8 cellular contexts compared by ENCODE assay signal in the genomic region with DNA sequence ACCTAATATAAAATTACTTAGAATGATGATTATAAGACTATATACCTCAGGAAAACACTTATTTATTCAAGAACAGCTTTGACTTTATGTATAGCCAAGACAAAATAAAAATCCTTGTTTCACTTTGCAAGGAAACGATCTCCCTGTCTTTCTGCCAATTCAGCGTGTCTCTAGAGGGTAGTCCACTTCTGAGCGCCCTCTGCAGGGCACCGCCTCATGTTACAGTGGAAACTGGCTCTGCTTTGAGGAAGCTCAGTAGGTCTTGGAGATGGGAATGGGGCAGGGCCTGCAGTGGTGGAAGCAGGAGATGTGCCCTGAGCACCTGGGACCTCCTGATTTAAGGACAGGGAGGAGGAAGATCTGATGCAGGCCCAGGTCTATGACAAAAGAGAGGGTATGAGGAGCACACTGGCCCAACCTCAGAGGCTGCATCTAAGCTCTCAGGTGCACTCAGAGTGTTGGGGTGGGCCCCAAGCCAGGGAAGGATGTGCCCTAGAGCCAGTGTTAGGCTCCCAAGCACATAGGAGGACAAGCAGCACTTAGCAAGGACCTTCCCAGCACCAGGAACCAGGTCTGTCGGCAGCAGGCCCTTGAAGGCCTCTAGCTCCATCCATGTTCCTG.
DNase-seq lines count a peak whose midpoint lies in the region; ATAC-seq and TF ChIP-seq lines count a peak whose summit lies in the region.

No MANE protein-coding gene starts in this region.

- POLR2A ChIA-PET in activated CD4-positive, alpha-beta T cell treated with anti-CD3 and anti-CD28 coated beads for 36 hours (lab: Charles Lee) = no interaction called here

- TF ChIP-seq CTCF in nephron (IDR thresholded peaks at IDR 0.05; ENCODE audit: unreplicated experiment in 3 of 3) = peak in 2 of 3 experiments; percentile 22 to 39

- H3K4me3 Mint-ChIP-seq in activated CD4-positive, alpha-beta T cell treated with anti-CD3 and anti-CD28 coated beads for 36 hours = no peak overlapping the region
- no peak overlapping the region for H3K4me3 Mint-ChIP-seq in nephron

- ATAC-seq in activated CD4-positive, alpha-beta T cell treated with anti-CD3 and anti-CD28 coated beads for 36 hours = no peak

- DNase-seq in activated CD4-positive, alpha-beta T cell treated with anti-CD3 and anti-CD28 coated beads for 36 hours = peak; percentile 32
- DNase-seq in activated CD4-positive, alpha-beta T cell treated with anti-CD3 and anti-CD28 coated beads, Interleukin-2, amount 50 U/mL, for 1 hour = no peak
- DNase-seq in NCI-H69 (lab: John Stamatoyannopoulos, UW) (peak; percentile 38), cerebellar cortex (ENCODE audit: low spot score) (peak; percentile 30), posterior vena cava (ENCODE audit: low spot score) (no peak), DMS153 (lab: John Stamatoyannopoulos, UW) (no peak)
- DNase-seq in stimulated activated CD4-positive, alpha-beta T cell treated with anti-CD3 and anti-CD28 coated beads, Interleukin-1b, Interleukin-23, amount 100 ng/mL, for 48 hours = no peak

- no peak overlapping the region for H3K27ac Mint-ChIP-seq in activated CD4-positive, alpha-beta T cell treated with anti-CD3 and anti-CD28 coated beads for 36 hours
- H3K27ac Mint-ChIP-seq in nephron = no peak overlapping the region

- intact Hi-C loops in activated CD4-positive, alpha-beta T cell treated with anti-CD3 and anti-CD28 coated beads for 36 hours (cut with DNase I, micrococcal nuclease) = no loop called here
- intact Hi-C loops in posterior vena cava (cut with DNase I) = loop anchor here in 1 of 2 donors (10.0 kb wide), 1 partner anchor 74 kb away; no protein-coding TSS in a partner anchor

- no peaks in the 10 kb centered on the region for H3K27me3 Mint-ChIP-seq in activated CD4-positive, alpha-beta T cell treated with anti-CD3 and anti-CD28 coated beads for 36 hours
- H3K27me3 Mint-ChIP-seq in nephron (ENCODE audit: low read depth) = no peaks in the 10 kb centered on the region

- no peaks in the 10 kb centered on the region for H3K4me1 Mint-ChIP-seq in activated CD4-positive, alpha-beta T cell treated with anti-CD3 and anti-CD28 coated beads for 36 hours
- H3K4me1 Mint-ChIP-seq in nephron = no peaks in the 10 kb centered on the region

- CTCF ChIA-PET in activated CD4-positive, alpha-beta T cell treated with anti-CD3 and anti-CD28 coated beads for 36 hours (lab: Charles Lee) = interaction anchor here (1.0 kb wide), 1 partner anchor 1183 kb away, joined by 3 read pairs; no protein-coding TSS in a partner anchor

- no peaks in the 10 kb centered on the region for H3K9me3 Mint-ChIP-seq in activated CD4-positive, alpha-beta T cell treated with anti-CD3 and anti-CD28 coated beads for 36 hours (ENCODE audit: low read depth)
- H3K9me3 Mint-ChIP-seq in nephron = no peaks in the 10 kb centered on the region

- H3K36me3 Mint-ChIP-seq in activated CD4-positive, alpha-beta T cell treated with anti-CD3 and anti-CD28 coated beads for 36 hours (ENCODE audit: low read depth) = no peaks in the 10 kb centered on the region
- H3K36me3 Mint-ChIP-seq in nephron (ENCODE audit: low read depth) = no peaks in the 10 kb centered on the region

Comparison
In these comparisons a context has a peak if more than half of its experiments do, and no peak if none do; other contexts are left out.
1. DNase-seq: peak in activated CD4-positive, alpha-beta T cell treated with anti-CD3 and anti-CD28 coated beads for 36 hours (single experiment), NCI-H69 (single experiment) and cerebellar cortex (single experiment); none in activated CD4-positive, alpha-beta T cell treated with anti-CD3 and anti-CD28 coated beads, Interleukin-2, amount 50 U/mL, for 1 hour (single experiment), posterior vena cava (single experiment), stimulated activated CD4-positive, alpha-beta T cell treated with anti-CD3 and anti-CD28 coated beads, Interleukin-1b, Interleukin-23, amount 100 ng/mL, for 48 hours (single experiment) and DMS153 (single experiment).